ENCODE assay signal across 9 cellular contexts in the genomic region with DNA sequence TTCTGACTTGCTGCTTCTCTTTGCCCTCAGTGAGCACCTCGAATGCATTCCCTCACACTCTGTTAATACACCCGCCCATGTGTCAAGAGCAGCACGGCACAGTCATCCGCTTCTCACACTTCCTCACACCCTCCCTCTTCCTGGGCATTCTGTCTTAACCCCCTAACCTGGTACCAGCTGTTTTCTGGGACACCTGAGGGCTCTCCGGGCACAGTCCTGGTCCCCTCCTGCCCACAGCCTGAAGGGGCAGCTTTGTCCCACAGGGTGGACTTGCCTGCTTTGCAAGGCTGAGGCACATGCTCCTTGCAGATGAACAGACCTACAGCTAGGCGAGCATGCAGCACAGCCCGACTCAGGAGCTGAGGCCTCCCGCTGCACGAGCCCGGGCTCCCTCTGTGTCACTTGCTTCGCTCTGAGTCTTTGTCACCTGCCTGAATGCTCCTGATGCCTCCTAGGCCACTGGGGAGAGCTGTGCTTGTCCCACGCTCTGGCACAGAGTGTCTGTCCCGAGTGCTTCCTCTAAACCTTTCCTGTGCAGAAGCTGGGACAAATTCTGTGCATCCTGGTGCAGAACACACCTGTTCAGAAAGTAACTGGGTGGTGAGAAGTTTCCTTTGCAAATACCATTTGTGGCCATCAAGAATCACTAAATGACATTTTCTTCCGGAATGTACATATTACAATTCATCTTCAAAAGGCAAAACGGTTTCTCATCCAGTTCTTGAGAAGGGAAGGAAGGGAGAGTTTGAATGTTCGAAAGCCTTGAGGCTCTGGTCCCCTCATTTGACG. TPM values are rescaled to one million over a fixed set of nuclear protein-coding genes. Genes with fewer than 3 reads are reported as not detected.
A peak's percentile ranks its signal among the peaks of the same experiment; 100 is the strongest.
DNase-seq lines count a peak whose midpoint lies in the region; ATAC-seq and TF ChIP-seq lines count a peak whose summit lies in the region.
"Had no signal": no experiment of that assay in that cellular context is flagged by ENCODE, and none has a peak within 500 bp of the region (broad histone marks: within the 10 kb centered on the region; RNA-seq: fewer than 3 reads in every experiment).

No MANE protein-coding gene starts in this region.

- H3K36me3 ChIP-seq in DOHH2 (ENCODE audit: control insufficient read depth, low read length): peaks cover 66% of the 10 kb centered on the region
- no peaks in the 10 kb centered on the region for H3K36me3 ChIP-seq in H7 (replicated peaks; ENCODE audit: control insufficient read depth, insufficient read depth, low read length)
- no peaks in the 10 kb centered on the region for H3K36me3 ChIP-seq in mucosa of descending colon (ENCODE audit: low read depth)

- no peaks in the 10 kb centered on the region for H3K27me3 ChIP-seq in DOHH2 (ENCODE audit: control insufficient read depth, low read length)
- H3K27me3 ChIP-seq in H7 (ENCODE audit: control insufficient read depth, insufficient read depth, low read length): peaks cover 4% of the 10 kb centered on the region; the same call in 1 of the 2 replicates

- H3K79me2 ChIP-seq in DOHH2 (ENCODE audit: control insufficient read depth, low read length): peaks cover 49% of the 10 kb centered on the region

- H3K9me3 Mint-ChIP-seq in T-helper 2 cell treated with Interferon-gamma antibody and Interleukin-4, amounts not matched to agents 5 μg/mL and 100 μg/mL, for 36 hours: peaks cover 12% of the 10 kb centered on the region

- peak overlapping the region; percentile 38 for H3K4me3 ChIP-seq in DOHH2 (ENCODE audit: low read length)
- no peak overlapping the region for H3K4me3 ChIP-seq in H7 (ENCODE audit: insufficient read depth, low read depth, low read length)
- no peak overlapping the region for H3K4me3 ChIP-seq in mucosa of descending colon

- H3K9me2 ChIP-seq in DOHH2 (replicated peaks; ENCODE audit: control insufficient read depth, low read length): no peaks in the 10 kb centered on the region

- no peaks in the 10 kb centered on the region for H4K20me1 ChIP-seq in DOHH2 (ENCODE audit: control insufficient read depth, insufficient read depth, low read depth, low read length)

- peaks cover 44% of the 10 kb centered on the region for H3K36me3 Mint-ChIP-seq in T-helper 2 cell treated with Interferon-gamma antibody and Interleukin-4, amounts not matched to agents 5 μg/mL and 100 μg/mL, for 36 hours (ENCODE audit: low read depth)

- peaks cover 2% of the 10 kb centered on the region; the same call in 1 of the 2 replicates for H3K9me3 ChIP-seq in DOHH2 (ENCODE audit: control insufficient read depth, insufficient read depth, low read length)
- no peaks in the 10 kb centered on the region for H3K9me3 ChIP-seq in mucosa of descending colon

- H3K27ac Mint-ChIP-seq in T-helper 2 cell treated with Interferon-gamma antibody and Interleukin-4, amounts not matched to agents 5 μg/mL and 100 μg/mL, for 36 hours: peak overlapping the region; percentile 71

- peaks cover 28% of the 10 kb centered on the region for H3F3A ChIP-seq in DOHH2 (ENCODE audit: control insufficient read depth, insufficient read depth)

- H3K27ac ChIP-seq in DOHH2 (ENCODE audit: low read depth, low read length): peak overlapping the region; percentile 84

- H3K4me1 ChIP-seq in DOHH2 (ENCODE audit: control insufficient read depth, low read length) (peaks cover 81% of the 10 kb centered on the region), mucosa of descending colon (ENCODE audit: low read depth) (peaks cover 5% of the 10 kb centered on the region)

- no peak for TF ChIP-seq CTCF in DOHH2 (IDR thresholded peaks at IDR 0.05; ENCODE audit: low read depth, low read length, poor library complexity, severe bottlenecking)
- TF ChIP-seq CTCF in mucosa of descending colon (IDR thresholded peaks at IDR 0.05): no peak

- DNase-seq in H7 (peak; percentile 48), mucosa of descending colon (peak in 2 of 3 donors; percentile 3 to 21), NCI-H1092 (lab: John Stamatoyannopoulos, UW) (no peak), left colon (no peak)
- peak; percentile 6 for DNase-seq in T-helper 2 cell treated with Interferon-gamma antibody and Interleukin-4, amounts not matched to agents 5 μg/mL and 100 μg/mL, for 36 hours (ENCODE audit: low spot score)
- DNase-seq in central memory CD4-positive, alpha-beta T cell: no peak
- DNase-seq: NCI-H2227 treated with DMSO at 0.1 percent for 48 hours had no signal

- H3K27me3 Mint-ChIP-seq in T-helper 2 cell treated with Interferon-gamma antibody and Interleukin-4, amounts not matched to agents 5 μg/mL and 100 μg/mL, for 36 hours (ENCODE audit: low read depth): no peaks in the 10 kb centered on the region

- H3K4me2 ChIP-seq in DOHH2 (ENCODE audit: low read length): peak overlapping the region; percentile 97

- peak overlapping the region; percentile 54 for H3K4me3 Mint-ChIP-seq in T-helper 2 cell treated with Interferon-gamma antibody and Interleukin-4, amounts not matched to agents 5 μg/mL and 100 μg/mL, for 36 hours

- intact Hi-C loops in mucosa of descending colon (cut with DNase I, micrococcal nuclease) (no loop called here), left colon (cut with DNase I, micrococcal nuclease) (no loop called here)

- peak; percentile 35 for ATAC-seq in mucosa of descending colon
- ATAC-seq in left colon: no peak
- no peak for ATAC-seq in HG03139 (IDR thresholded peaks at IDR 0.05; ENCODE audit: unreplicated experiment)

- H3K4me1 Mint-ChIP-seq in T-helper 2 cell treated with Interferon-gamma antibody and Interleukin-4, amounts not matched to agents 5 μg/mL and 100 μg/mL, for 36 hours (ENCODE audit: low read depth): peaks cover 56% of the 10 kb centered on the region

RNA-seq across cellular contexts. Expression of a gene that starts 47.8 kb away (rescaled TPM):
- 0.74 and 1.4 TPM in 2 replicates for total RNA-seq in H7 (2014; rRNA removed; shearing (Covaris generic))
- total RNA-seq in mucosa of descending colon: 1 to 10 TPM; 2.0 to 3.2 (median 2.3) TPM
- total RNA-seq in left colon: 1 to 10 TPM; 1.6 to 3.3 TPM

Comparison
In these comparisons a context has a peak if more than half of its experiments do, and no peak if none do; other contexts are left out.
1. DNase-seq: peak in H7 (single experiment), T-helper 2 cell treated with Interferon-gamma antibody and Interleukin-4, amounts not matched to agents 5 μg/mL and 100 μg/mL, for 36 hours (single experiment) and mucosa of descending colon (2 of 3); none in central memory CD4-positive, alpha-beta T cell (single experiment), NCI-H1092 (single experiment) and left colon (0 of 2).